In the genomic region with DNA sequence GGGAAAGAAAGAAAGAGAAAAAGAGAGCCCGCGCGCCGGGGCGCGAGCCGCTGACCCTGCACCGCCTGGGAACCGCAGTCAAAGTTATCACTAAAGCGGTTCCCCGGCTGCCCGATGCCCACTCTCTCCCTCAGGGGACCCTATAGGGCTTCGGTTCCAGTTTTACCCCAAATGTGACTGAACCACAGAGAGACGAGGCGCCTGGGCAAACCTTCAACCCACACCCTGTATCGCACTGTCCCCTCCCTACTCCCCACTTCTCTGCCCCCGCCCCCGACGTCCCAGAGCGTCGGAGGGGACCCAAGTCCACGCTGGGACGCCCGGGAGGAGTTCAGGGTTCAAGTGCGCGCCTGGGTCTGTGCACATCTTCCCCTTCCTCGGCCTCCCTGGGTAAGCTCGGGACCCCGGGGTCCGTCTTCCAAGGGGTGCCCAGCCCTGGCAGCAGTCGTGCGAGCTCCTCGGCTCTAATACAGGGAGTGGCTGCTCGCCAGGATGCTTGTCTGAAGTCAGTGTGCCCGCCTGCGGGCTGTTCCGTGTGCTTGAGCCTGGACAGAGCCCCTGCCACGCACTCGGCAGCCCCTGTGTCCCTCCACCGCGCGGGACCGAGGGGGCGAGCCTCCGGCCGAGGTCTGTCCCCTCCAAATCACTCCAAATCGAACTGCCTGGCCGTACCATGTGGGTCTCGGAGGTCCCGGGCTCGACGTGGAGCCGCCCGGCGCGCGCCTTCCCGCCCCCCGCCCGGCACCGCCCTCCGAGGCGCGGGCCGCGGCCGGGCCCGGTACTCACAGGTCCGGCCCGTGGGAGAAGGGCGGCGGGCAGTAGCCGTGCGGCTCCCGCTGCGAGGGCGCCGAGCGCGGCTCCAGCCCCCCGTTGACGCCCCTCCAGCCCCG, we compare ENCODE assay signal across 8 cellular contexts. TPM values are rescaled to one million over a fixed set of nuclear protein-coding genes. Genes with fewer than 3 reads are reported as not detected.
DNase-seq lines count a peak whose midpoint lies in the region; ATAC-seq and TF ChIP-seq lines count a peak whose summit lies in the region.

No MANE protein-coding gene starts in this region.

- H4K5ac ChIP-seq in H9 (ENCODE audit: insufficient read length, low read depth, low read length): no peak overlapping the region

- peaks cover 8% of the 10 kb centered on the region; the same call in 1 of the 2 replicates for H3F3A ChIP-seq in MM.1S (ENCODE audit: insufficient read depth, low read length)

- no peak overlapping the region for H4K8ac ChIP-seq in H9 (replicated peaks; ENCODE audit: insufficient read length, low read depth, low read length)

- no peaks in the 10 kb centered on the region for H4K20me1 ChIP-seq in H9 (ENCODE audit: control insufficient read depth, insufficient read depth, insufficient read length)
- no peaks in the 10 kb centered on the region for H4K20me1 ChIP-seq in MM.1S (ENCODE audit: insufficient read depth, low read length)

- H4K91ac ChIP-seq in H9 (ENCODE audit: insufficient read length, low read depth, low read length): no peak overlapping the region

- H3K9me2 ChIP-seq in MM.1S (replicated peaks; ENCODE audit: insufficient read depth, low read length): no peaks in the 10 kb centered on the region

- H3K9me3 Mint-ChIP-seq in H9: no peaks in the 10 kb centered on the region; a peak in 1 of 5 replicates
- H3K9me3 Mint-ChIP-seq in activated naive CD4-positive, alpha-beta T cell treated with anti-CD3 and anti-CD28 coated beads for 36 hours: no peaks in the 10 kb centered on the region

- H3K9ac ChIP-seq in H9 (ENCODE audit: extremely low read depth, insufficient read length, low read length) (peak overlapping the region; percentile 59), MM.1S (ENCODE audit: low read length) (peak overlapping the region; percentile 30; the same call in 1 of the 2 replicates), rectal smooth muscle tissue (ENCODE audit: low read length) (no peak overlapping the region)

- no CpG with 5 or more reads among the region's 83 CpGs for WGBS in H9 (ENCODE audit: extremely low coverage, insufficient read length, low lambda C conversion rate)
- 0 to 1% (median 1%) methylated on average over 21 to 83 of the region's 83 CpGs for WGBS in heart left ventricle, 4 donors

- in situ Hi-C loops in G401 (cut with HindIII; ENCODE audit: low sequenced_read_pairs): no loop called here

- H3K4me3 Mint-ChIP-seq in H9: peak overlapping the region; percentile 65 to 92
- H3K4me3 Mint-ChIP-seq in activated naive CD4-positive, alpha-beta T cell treated with anti-CD3 and anti-CD28 coated beads for 36 hours: peak overlapping the region; percentile 86

- no peaks in the 10 kb centered on the region; a peak in 1 of 7 replicates for H3K36me3 Mint-ChIP-seq in H9 (ENCODE audit: insufficient read depth in 1 of 3, low read depth in 3 of 3)
- H3K36me3 Mint-ChIP-seq in activated naive CD4-positive, alpha-beta T cell treated with anti-CD3 and anti-CD28 coated beads for 36 hours (ENCODE audit: low read depth): no peaks in the 10 kb centered on the region

- intact Hi-C loops in activated naive CD4-positive, alpha-beta T cell treated with anti-CD3 and anti-CD28 coated beads for 36 hours (cut with micrococcal nuclease): loop anchor here (1.0 to 5.0 kb wide), 12 partner anchors 51 to 971 kb away; a partner anchor contains a TSS
- intact Hi-C loops in heart left ventricle (cut with DNase I): loop anchor here in 5 of 10 donors (2.0 to 10.0 kb wide), 5 partner anchors 201 to 271 kb away; a partner anchor contains a TSS

- no peaks in the 10 kb centered on the region for H3K79me1 ChIP-seq in H9 (ENCODE audit: insufficient read depth, low read depth, low read length, poor library complexity, severe bottlenecking)

- H3K4me1 ChIP-seq in H9 (ENCODE audit: insufficient read depth, low read length) (no peaks in the 10 kb centered on the region), MM.1S (ENCODE audit: low read length) (no peaks in the 10 kb centered on the region), heart left ventricle (peaks cover 0 to 23% (median 7%) of the 10 kb centered on the region in 12 donors), rectal smooth muscle tissue (ENCODE audit: control insufficient read depth, insufficient read depth, low read length) (no peaks in the 10 kb centered on the region)

- CTCF ChIA-PET in activated naive CD4-positive, alpha-beta T cell treated with anti-CD3 and anti-CD28 coated beads for 36 hours (lab: Charles Lee): interaction anchor here (0.6 to 2.5 kb wide), 11 partner anchors 20 to 627 kb away, joined by 3 to 13 read pairs (median 3); no protein-coding TSS in a partner anchor

- no peak overlapping the region for H3K27ac Mint-ChIP-seq in H9
- H3K27ac Mint-ChIP-seq in activated naive CD4-positive, alpha-beta T cell treated with anti-CD3 and anti-CD28 coated beads for 36 hours: no peak overlapping the region

- TF ChIP-seq CTCF in GM12865 (IDR thresholded peaks at IDR 0.05; ENCODE audit: insufficient read depth, low read depth, low read length, missing control alignments): no peak
- TF ChIP-seq CTCF in H9 (conservative IDR thresholded peaks at IDR 0.05): no peak
- no peak for TF ChIP-seq CTCF in MM.1S (IDR thresholded peaks at IDR 0.05; ENCODE audit: low read length)
- no peak for TF ChIP-seq CTCF in heart left ventricle (IDR thresholded peaks at IDR 0.05)

- H3K79me2 ChIP-seq in H9 (ENCODE audit: insufficient read depth, low read length) (no peaks in the 10 kb centered on the region), MM.1S (ENCODE audit: low read length) (no peaks in the 10 kb centered on the region)

- no peak overlapping the region for H2BK20ac ChIP-seq in H9 (ENCODE audit: low read depth, low read length, poor library complexity, severe bottlenecking)

- peaks cover 95% of the 10 kb centered on the region for H3K27me3 Mint-ChIP-seq in H9 (ENCODE audit: low read depth)
- peaks cover 31% of the 10 kb centered on the region for H3K27me3 Mint-ChIP-seq in activated naive CD4-positive, alpha-beta T cell treated with anti-CD3 and anti-CD28 coated beads for 36 hours (ENCODE audit: low read depth)

- no peak overlapping the region for H3K4ac ChIP-seq in H9 (ENCODE audit: low read depth, low read length)

- H3K18ac ChIP-seq in H9 (ENCODE audit: insufficient read length, low read depth, low read length): no peak overlapping the region

- H3K23me2 ChIP-seq in H9 (ENCODE audit: insufficient read length, low read depth, low read length, poor library complexity, severe bottlenecking): peaks cover 14% of the 10 kb centered on the region

- no peak overlapping the region for H3K56ac ChIP-seq in H9 (ENCODE audit: insufficient read length, low read depth, low read length)

- H3K4me1 Mint-ChIP-seq in H9: peaks cover 8% of the 10 kb centered on the region in 2 experiments
- peaks cover 5% of the 10 kb centered on the region for H3K4me1 Mint-ChIP-seq in activated naive CD4-positive, alpha-beta T cell treated with anti-CD3 and anti-CD28 coated beads for 36 hours (ENCODE audit: low read depth)

- H3K4me3 ChIP-seq in GM12865 (ENCODE audit: low read depth, low read length) (peak overlapping the region; percentile 54), MM.1S (ENCODE audit: low read length) (peak overlapping the region; percentile 82), heart left ventricle (peak overlapping the region; percentile 50 to 74 (median 63)), rectal smooth muscle tissue (ENCODE audit: low read length) (peak overlapping the region; percentile 71)

- no peak overlapping the region for H2AK5ac ChIP-seq in H9 (ENCODE audit: insufficient read length, low read length)

- H2BK120ac ChIP-seq in H9 (ENCODE audit: low read depth, low read length, poor library complexity, severe bottlenecking): no peak overlapping the region

- ATAC-seq in heart left ventricle: peak; percentile 37 to 49 (median 44)

- no peak overlapping the region for H2BK12ac ChIP-seq in H9 (ENCODE audit: insufficient read length, low read depth, low read length)

- H3K27me3 ChIP-seq in H9 (ENCODE audit: insufficient read depth, low read length) (peaks cover 32% of the 10 kb centered on the region), MM.1S (replicated peaks; ENCODE audit: insufficient read depth, low read length) (peaks cover 10% of the 10 kb centered on the region; the same call in 1 of the 2 replicates), heart left ventricle (peaks cover 0 to 47% (median 19%) of the 10 kb centered on the region in 9 donors), rectal smooth muscle tissue (ENCODE audit: control insufficient read depth, insufficient read depth, low read length) (peaks cover 6% of the 10 kb centered on the region)

- no peak overlapping the region for H3T11ph ChIP-seq in H9 (ENCODE audit: low read length)

- no peak overlapping the region for H2BK15ac ChIP-seq in H9 (ENCODE audit: low read depth, low read length)

- no peak overlapping the region; the same call in 1 of the 2 replicates for H3K14ac ChIP-seq in H9 (ENCODE audit: insufficient read depth, low read length)

- H3K9me3 ChIP-seq in H9 (ENCODE audit: control insufficient read depth, low read depth, low read length) (no peaks in the 10 kb centered on the region), MM.1S (replicated peaks; ENCODE audit: insufficient read depth, low read length) (no peaks in the 10 kb centered on the region), heart left ventricle (no peaks in the 10 kb centered on the region)

- DNase-seq in GM12865 (ENCODE audit: low read depth) (peak; percentile 15), H9 (peak; percentile 56), MM.1S (peak; percentile 23), heart left ventricle (peak in 2 of 5 donors; percentile 18 to 35), NCI-H446 (lab: John Stamatoyannopoulos, UW) (no peak), G401 (ENCODE audit: low spot score) (no peak)
- DNase-seq in activated naive CD4-positive, alpha-beta T cell treated with anti-CD3 and anti-CD28 coated beads for 36 hours: peak; percentile 32

- H3K27ac ChIP-seq in H9 (ENCODE audit: insufficient read length, low read depth, low read length) (no peak overlapping the region), MM.1S (ENCODE audit: low read length) (no peak overlapping the region), heart left ventricle (peak overlapping the region in 4 of 12 donors; percentile 11 to 46 (median 27)), rectal smooth muscle tissue (ENCODE audit: low read depth, low read length) (no peak overlapping the region)

- no peak overlapping the region for H2AFZ ChIP-seq in H9 (ENCODE audit: low read length)
- H2AFZ ChIP-seq in MM.1S (ENCODE audit: low read length): peak overlapping the region; percentile 95

- peak overlapping the region; percentile 73 for H3K4me2 ChIP-seq in H9 (ENCODE audit: insufficient read depth, insufficient read length, low read length)
- H3K4me2 ChIP-seq in MM.1S (ENCODE audit: low read depth, low read length): peak overlapping the region; percentile 97

- H3K23ac ChIP-seq in H9 (ENCODE audit: insufficient read length, low read depth, low read length): no peak overlapping the region

- H3K36me3 ChIP-seq in MM.1S (replicated peaks; ENCODE audit: insufficient read depth, low read length): no peaks in the 10 kb centered on the region
- no peaks in the 10 kb centered on the region for H3K36me3 ChIP-seq in heart left ventricle
- no peaks in the 10 kb centered on the region for H3K36me3 ChIP-seq in rectal smooth muscle tissue (ENCODE audit: control insufficient read depth, insufficient read depth, low read length)

- TF ChIP-seq POLR2A in heart left ventricle (IDR thresholded peaks at IDR 0.05): no peak

- H2BK5ac ChIP-seq in H9 (ENCODE audit: insufficient read length, low read length): no peak overlapping the region

RNA-seq across cellular contexts. Expression of a gene that starts 0.9 kb away (rescaled TPM):
- total RNA-seq in H9 (2021): 0.13 and 0.18 TPM in 2 replicates
- 1 to 10 TPM; 2.0 to 2.5 TPM for total RNA-seq in activated naive CD4-positive, alpha-beta T cell treated with anti-CD3 and anti-CD28 coated beads for 36 hours
- under 1 TPM in 8 of 9 donors, not detected in 1; 0.09 to 0.29 (median 0.15) TPM for total RNA-seq in heart left ventricle
- under 1 TPM; 0.06 to 0.23 TPM for polyA plus RNA-seq in heart left ventricle
- total RNA-seq in G401 (2014; rRNA removed; shearing (Covaris generic)): not detected in 2 replicates

Comparison
In these comparisons a context has a peak if more than half of its experiments do, and no peak if none do; other contexts are left out.
1. DNase-seq: peak in GM12865 (single experiment), H9 (single experiment), MM.1S (single experiment) and activated naive CD4-positive, alpha-beta T cell treated with anti-CD3 and anti-CD28 coated beads for 36 hours (single experiment); none in NCI-H446 (0 of 2) and G401 (single experiment).
2. Peak in every context shown above with its lines, with median percentiles within 50 percentile points of each other: H3K4me3 ChIP-seq.